In genomic region chr1:1842360-1843146, GRCh38 we compare ENCODE assay signal across 9 cellular contexts. TPM values are rescaled to one million over a fixed set of nuclear protein-coding genes. Genes with fewer than 3 reads are reported as not detected.
DNase-seq lines count a peak whose midpoint lies in the region; ATAC-seq and TF ChIP-seq lines count a peak whose summit lies in the region.
"Had no signal": no experiment of that assay in that cellular context is flagged by ENCODE, and none has a peak within 500 bp of the region (broad histone marks: within the 10 kb centered on the region; RNA-seq: fewer than 3 reads in every experiment).

No MANE protein-coding gene starts in this region.

- H3K9me3 ChIP-seq in neutrophil, result no peaks in the 10 kb centered on the region
- H3K9me3 ChIP-seq in hepatocyte (ENCODE audit: low read depth), result no peaks in the 10 kb centered on the region

- peak; percentile 63 for ATAC-seq in activated B cell treated with CpG ODN at 0.5 μM for 24 hours (ENCODE audit: low read depth)
- ATAC-seq: HCT116 had no signal

- H3K4me1 Mint-ChIP-seq in activated B cell treated with CpG ODN at 0.5 μM for 24 hours, result peaks cover 83% of the 10 kb centered on the region

- H3K9me3 Mint-ChIP-seq in activated B cell treated with CpG ODN at 0.5 μM for 24 hours, result no peaks in the 10 kb centered on the region

- CTCF ChIA-PET in activated B cell treated with CpG ODN at 0.5 μM for 24 hours (lab: Charles Lee), result no interaction called here

- peak; percentile 2 for DNase-seq in NCI-H2107 treated with DMSO at 0.1 percent for 48 hours (lab: John Stamatoyannopoulos, UW; ENCODE audit: unreplicated experiment)
- DNase-seq in NCI-H2107 (lab: John Stamatoyannopoulos, UW), result no peak
- DNase-seq in NAMALWA (ENCODE audit: low spot score), result peak; percentile 98
- DNase-seq in activated B cell treated with CpG ODN at 0.5 μM for 24 hours, result no peak
- no peak for DNase-seq in hepatocyte (ENCODE audit: low spot score)
- DNase-seq in HK-2 (ENCODE audit: unreplicated experiment), result no peak
- no peak for DNase-seq in HCEC 1CT

- H3K36me3 ChIP-seq in neutrophil (peaks cover 6% of the 10 kb centered on the region), hepatocyte (replicated peaks; ENCODE audit: insufficient read depth, low read depth) (no peaks in the 10 kb centered on the region)

- H3K4me3 ChIP-seq in neutrophil (ENCODE audit: low read depth in 1 of 2, low read length in 1 of 2) (no peak overlapping the region), hepatocyte (no peak overlapping the region)

- no peaks in the 10 kb centered on the region for H3K27me3 Mint-ChIP-seq in activated B cell treated with CpG ODN at 0.5 μM for 24 hours

- POLR2A ChIA-PET in activated B cell treated with CpG ODN at 0.5 μM for 24 hours (lab: Charles Lee), result interaction anchor here (0.6 to 0.8 kb wide), 2 partner anchors 13 to 57 kb away, joined by 3 read pairs; no protein-coding TSS in a partner anchor

- H3K27ac ChIP-seq in neutrophil (peak overlapping the region; percentile 82), hepatocyte (no peak overlapping the region)

- H3K4me3 Mint-ChIP-seq in activated B cell treated with CpG ODN at 0.5 μM for 24 hours, result peak overlapping the region; percentile 15

- intact Hi-C loops in activated B cell treated with CpG ODN at 0.5 μM for 24 hours (cut with micrococcal nuclease), result loop anchor here (5.0 kb wide), 1 partner anchor 65 kb away; no protein-coding TSS in a partner anchor

- H3K36me3 Mint-ChIP-seq in activated B cell treated with CpG ODN at 0.5 μM for 24 hours (ENCODE audit: low read depth), result peaks cover 26% of the 10 kb centered on the region

- H3K4me2 ChIP-seq in hepatocyte, result no peak overlapping the region

- peaks cover 30 to 39% of the 10 kb centered on the region in 2 experiments for H3K4me1 ChIP-seq in neutrophil (ENCODE audit: control insufficient read depth in 1 of 2, insufficient read depth in 1 of 2, low read depth in 1 of 2, low read length in 1 of 2)
- peaks cover 29% of the 10 kb centered on the region for H3K4me1 ChIP-seq in hepatocyte (ENCODE audit: insufficient read depth)

- H3K9me2 ChIP-seq in hepatocyte (replicated peaks; ENCODE audit: insufficient read depth), result no peaks in the 10 kb centered on the region

- peaks cover 92% of the 10 kb centered on the region for H4K20me1 ChIP-seq in hepatocyte (ENCODE audit: insufficient read depth, poor library complexity, severe bottlenecking)

- H3K27ac Mint-ChIP-seq in activated B cell treated with CpG ODN at 0.5 μM for 24 hours, result peak overlapping the region; percentile 74

- peaks cover 98% of the 10 kb centered on the region for H3K79me2 ChIP-seq in hepatocyte

- TF ChIP-seq CTCF in activated B cell treated with CpG ODN at 0.5 μM for 24 hours (IDR thresholded peaks at IDR 0.05) (no peak), neutrophil (IDR thresholded peaks at IDR 0.05) (no peak), hepatocyte (IDR thresholded peaks at IDR 0.05; ENCODE audit: poor library complexity) (no peak)

- no peak overlapping the region for H2AFZ ChIP-seq in hepatocyte

- WGBS in hepatocyte (ENCODE audit: low lambda C conversion rate, missing lambda C conversion rate), result 88% methylated on average over 11 of the region's 11 CpGs

- H3K27me3 ChIP-seq in neutrophil, result no peaks in the 10 kb centered on the region
- no peaks in the 10 kb centered on the region for H3K27me3 ChIP-seq in hepatocyte

RNA-seq across cellular contexts. Expression of gene GNB1, which starts 48.3 kb away (rescaled TPM):
- total RNA-seq in activated B cell treated with CpG ODN at 0.5 μM for 24 hours, result 266 and 302 TPM in 2 replicates
- total RNA-seq in hepatocyte, result 134 and 155 TPM in 2 replicates
- polyA plus RNA-seq in hepatocyte, result 154 and 175 TPM in 2 replicates

Comparison
In these comparisons a context has a peak if more than half of its experiments do, and no peak if none do; other contexts are left out.
1. DNase-seq: peak in NCI-H2107 treated with DMSO at 0.1 percent for 48 hours (single experiment) and NAMALWA (single experiment); none in NCI-H2107 (single experiment), activated B cell treated with CpG ODN at 0.5 μM for 24 hours (single experiment), hepatocyte (single experiment), HK-2 (single experiment) and HCEC 1CT (single experiment).